In the genomic region with DNA sequence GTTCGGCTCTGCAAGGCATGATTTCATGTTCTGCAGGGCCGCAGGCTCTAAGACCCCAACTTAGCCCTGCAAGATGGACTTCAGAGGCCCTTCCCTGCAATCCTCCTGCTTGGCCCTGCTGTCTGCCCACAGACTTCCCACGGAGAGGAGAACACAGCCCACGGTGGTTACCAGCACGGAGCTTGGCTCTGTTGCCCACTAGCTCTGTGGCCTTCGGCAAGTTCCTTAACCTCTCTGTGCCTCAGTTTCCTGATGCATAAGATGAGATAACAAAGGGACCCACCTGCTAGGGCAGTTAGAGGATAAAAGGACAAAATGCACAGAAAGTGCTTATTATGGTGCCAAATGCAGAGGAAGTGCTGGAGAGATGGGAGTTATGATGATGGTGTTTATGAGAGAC, we compare ENCODE assay signal across 8 cellular contexts.
"Had no signal": no experiment of that assay in that cellular context is flagged by ENCODE, and none has a peak within 500 bp of the region (broad histone marks: within the 10 kb centered on the region; RNA-seq: fewer than 3 reads in every experiment).

No MANE protein-coding gene starts in this region.

- H3K4me3 ChIP-seq: GM23248, HAP-1 had no signal

- H3K9ac ChIP-seq: GM23248 had no signal

- H3K36me3 ChIP-seq: HAP-1 had no signal

- FAIRE-seq: HTR-8/SVneo had no signal

- H3K9me3 ChIP-seq: HAP-1 had no signal

- H3K4me1 ChIP-seq: HAP-1 had no signal

- DNase-seq: GM23248, GOT3, H7, HFFc6, KBM-7 had no signal

- H2AFZ ChIP-seq: GM23248 had no signal

- H3K27ac ChIP-seq: GM23248 had no signal

- ATAC-seq: HCT116 had no signal
